In genomic region chr7:94405506-94405905, GRCh38 we compare ENCODE assay signal across 19 cellular contexts. TPM values are rescaled to one million over a fixed set of nuclear protein-coding genes. Genes with fewer than 3 reads are reported as not detected.
DNase-seq lines count a peak whose midpoint lies in the region; ATAC-seq, FAIRE-seq and TF ChIP-seq lines count a peak whose summit lies in the region.
"Had no signal": no experiment of that assay in that cellular context is flagged by ENCODE, and none has a peak within 500 bp of the region (broad histone marks: within the 10 kb centered on the region; RNA-seq: fewer than 3 reads in every experiment).

No MANE protein-coding gene starts in this region.

- in situ Hi-C loops in G401 (cut with HindIII; ENCODE audit: low sequenced_read_pairs) = no loop called here

- no peaks in the 10 kb centered on the region for H3K9me3 ChIP-seq in SK-N-SH
- H3K9me3 ChIP-seq in sigmoid colon = no peaks in the 10 kb centered on the region
- H3K9me3 ChIP-seq: Caco-2 had no signal

- no peak overlapping the region for H2AFZ ChIP-seq in SK-N-SH (ENCODE audit: low read depth)
- H2AFZ ChIP-seq: GM23338 had no signal

- TF ChIP-seq EP300 in SK-N-SH (IDR thresholded peaks at IDR 0.05; ENCODE audit: borderline replicate concordance in 1 of 2, low read depth in 1 of 2, low read length in 1 of 2) = no peak
- TF ChIP-seq EP300 in sigmoid colon (IDR thresholded peaks at IDR 0.05) = no peak

- no peaks in the 10 kb centered on the region for H4K20me1 ChIP-seq in SK-N-SH (ENCODE audit: insufficient read depth)

- FAIRE-seq in frontal cortex (lab: Jason Lieb, UNC) = no peak
- FAIRE-seq: G401.6, GM12892, GM19239, HepG2, RCC 7860 had no signal

- H3K27me3 ChIP-seq in SK-N-SH (ENCODE audit: insufficient read depth) = no peaks in the 10 kb centered on the region
- H3K27me3 ChIP-seq in sigmoid colon = no peaks in the 10 kb centered on the region

- intact Hi-C loops in sigmoid colon (cut with DNase I) = no loop called here
- intact Hi-C loops in cardiac septum (cut with DNase I) = no loop called here

- no peaks in the 10 kb centered on the region for H3K9me2 ChIP-seq in SK-N-SH

- H3K4me3 ChIP-seq in SK-N-SH (ENCODE audit: low read depth in 2 of 2, low read length in 1 of 2) (no peak overlapping the region), sigmoid colon (no peak overlapping the region)
- H3K4me3 ChIP-seq: GM23338 had no signal

- H3K79me2 ChIP-seq in SK-N-SH (ENCODE audit: insufficient read depth) = no peaks in the 10 kb centered on the region

- DNase-seq in EH (ENCODE audit: low read depth) (peak; percentile 77), SK-N-SH (no peak), fibroblast of peridontal ligament (ENCODE audit: extremely low read depth) (peak; percentile 52), sigmoid colon (no peak), frontal cortex (ENCODE audit: low spot score in 2 of 2) (no peak), cardiac septum (ENCODE audit: low spot score) (no peak), G401 (ENCODE audit: low spot score) (no peak)
- DNase-seq: Caco-2, NCI-H1930, NCI-H2171 treated with DMSO at 0.1 percent for 48 hours, NCI-H510A, SHP77 had no signal

- TF ChIP-seq POLR2A in sigmoid colon (IDR thresholded peaks at IDR 0.05) = no peak

- POLR2A ChIA-PET in SK-N-SH (lab: Yijun Ruan, JAX) = no interaction called here

- no peak overlapping the region for H3K4me2 ChIP-seq in SK-N-SH
- H3K4me2 ChIP-seq: GM23338 had no signal

- CTCF ChIA-PET in SK-N-SH (lab: Yijun Ruan, JAX) = interaction anchor here (1.0 kb wide), 1 partner anchor 37 kb away, joined by 3 read pairs; no protein-coding TSS in a partner anchor

- no peak overlapping the region for H3K9ac ChIP-seq in SK-N-SH

- H3F3A ChIP-seq in SK-N-SH (replicated peaks; ENCODE audit: insufficient read depth) = peaks cover 7% of the 10 kb centered on the region

- H3K27ac ChIP-seq in SK-N-SH (ENCODE audit: low read depth in 2 of 2, low read length in 1 of 2) = no peak overlapping the region
- H3K27ac ChIP-seq in sigmoid colon = peak overlapping the region in 3 of 4 donors; percentile 14 to 89 (median 16)

- WGBS in SK-N-SH (ENCODE audit: low lambda C conversion rate) = 63% methylated on average over 1 of the region's 1 CpG
- WGBS in sigmoid colon, 2 donors = 32 to 47% methylated on average over 1 of the region's 1 CpG

- TF ChIP-seq CTCF in SK-N-SH (IDR thresholded peaks at IDR 0.05) (no peak), sigmoid colon (IDR thresholded peaks at IDR 0.05) (no peak)

- TF ChIP-seq RAD21 in SK-N-SH (IDR thresholded peaks at IDR 0.05; ENCODE audit: low read length) = no peak

- no peak for ATAC-seq in HG02885 (IDR thresholded peaks at IDR 0.05; ENCODE audit: poor library complexity, unreplicated experiment)
- ATAC-seq: GM23338, HepG2 had no signal

- H3K4me1 ChIP-seq in SK-N-SH (ENCODE audit: control insufficient read depth in 1 of 2, insufficient read depth in 2 of 2, low read depth in 1 of 2, low read length in 1 of 2) (peaks cover 5 to 7% of the 10 kb centered on the region in 2 experiments; a peak in 3 of 4 replicates), sigmoid colon (peaks cover 0 to 59% (median 32%) of the 10 kb centered on the region in 4 donors)
- H3K4me1 ChIP-seq: Caco-2 had no signal

- no peaks in the 10 kb centered on the region for H3K36me3 ChIP-seq in SK-N-SH (replicated peaks in 1 of 2; ENCODE audit: control insufficient read depth in 1 of 2, insufficient read depth in 2 of 2, low read length in 1 of 2)
- peaks cover 19 to 100% (median 92%) of the 10 kb centered on the region in 4 donors for H3K36me3 ChIP-seq in sigmoid colon

TF ChIP-seq in SK-N-SH, 30 proteins besides CTCF, POLR2A, EP300 and RAD21:
- TF ChIP-seq SIN3A (IDR thresholded peaks at IDR 0.05; ENCODE audit: borderline replicate concordance, low read depth, low read length) (no peak), FOXJ3 (CRISPR knock-in tag; IDR thresholded peaks at IDR 0.05) (no peak), ZBTB33 (IDR thresholded peaks at IDR 0.05; ENCODE audit: borderline replicate concordance, low read depth) (no peak), MXI1 (IDR thresholded peaks at IDR 0.05; ENCODE audit: low read depth, low read length) (no peak), EZH2phosphoT487 (IDR thresholded peaks at IDR 0.05; ENCODE audit: borderline replicate concordance, low read depth) (no peak), FOXM1 (IDR thresholded peaks at IDR 0.05; ENCODE audit: low read depth) (no peak), RXRA (IDR thresholded peaks at IDR 0.05; ENCODE audit: borderline replicate concordance, low read depth) (no peak), TAF1 (IDR thresholded peaks at IDR 0.05; ENCODE audit: borderline replicate concordance, low read depth, low read length) (no peak), CHD2 (IDR thresholded peaks at IDR 0.05; ENCODE audit: low read length, partially characterized antibody) (no peak), MEF2A (IDR thresholded peaks at IDR 0.05; ENCODE audit: borderline replicate concordance, low read depth) (no peak), TEAD4 (IDR thresholded peaks at IDR 0.05; ENCODE audit: borderline replicate concordance, insufficient read depth) (no peak), ELF1 (IDR thresholded peaks at IDR 0.05) (no peak), SMC3 (IDR thresholded peaks at IDR 0.05; ENCODE audit: low read depth, low read length) (no peak), POLR2AphosphoS5 (IDR thresholded peaks at IDR 0.05; ENCODE audit: low read depth, low read length) (no peak), PBX3 (IDR thresholded peaks at IDR 0.05) (no peak; the same call in 1 of the 2 replicates), TCF12 (IDR thresholded peaks at IDR 0.05) (peak; percentile 29; the same call in 1 of the 2 replicates), NFIC (IDR thresholded peaks at IDR 0.05; ENCODE audit: borderline replicate concordance) (peak; percentile 40; the same call in 1 of the 2 replicates)
TF ChIP-seq in SK-N-SH: peak in this region for 2.

RNA-seq across cellular contexts. Expression of gene COL1A2, which starts 10.8 kb away (rescaled TPM):
- polyA plus RNA-seq in SK-N-SH (2012; rRNA removed) = 4.5 and 11.4 TPM in 2 replicates
- polyA plus RNA-seq in SK-N-SH (2012; cell fraction: cytosol; rRNA removed) = 6.5 and 7.3 TPM in 2 replicates
- polyA plus RNA-seq in SK-N-SH (2012; cell fraction: nucleus; rRNA removed) = 13.4 and 14.1 TPM in 2 replicates
- total RNA-seq in sigmoid colon = 1,000 to 10,000 TPM in 1 of 4 donors, 100 to 1,000 TPM in 2, 10 to 100 TPM in 1; 83.4 to 1,047 (median 197) TPM
- polyA plus RNA-seq in sigmoid colon = 100 to 1,000 TPM in 1 of 3 donors, 10 to 100 TPM in 2; 12.3 to 104 (median 19.2) TPM
- 84.4 TPM for total RNA-seq in frontal cortex
- 170 TPM for total RNA-seq in cardiac septum
- 14.3 and 15.6 TPM in 2 replicates for total RNA-seq in G401 (2014; rRNA removed; shearing (Covaris generic))
- total RNA-seq: HepG2 had no signal
- polyA plus RNA-seq: HepG2 had no signal

Comparison
In these comparisons a context has a peak if more than half of its experiments do, and no peak if none do; other contexts are left out.
1. DNase-seq: peak in EH (single experiment) and fibroblast of peridontal ligament (single experiment); none in SK-N-SH (single experiment), sigmoid colon (single experiment), frontal cortex (0 of 2), cardiac septum (single experiment) and G401 (single experiment).
2. H3K27ac ChIP-seq: peak in sigmoid colon (3 of 4); none in SK-N-SH (0 of 2).